ENCODE assay signal across 10 cellular contexts in genomic region chr5:103260951-103261350, GRCh38. TPM values are rescaled to one million over a fixed set of nuclear protein-coding genes. Genes with fewer than 3 reads are reported as not detected.
A peak's percentile ranks its signal among the peaks of the same experiment; 100 is the strongest.
DNase-seq lines count a peak whose midpoint lies in the region; ATAC-seq and TF ChIP-seq lines count a peak whose summit lies in the region.
"Had no signal": no experiment of that assay in that cellular context is flagged by ENCODE, and none has a peak within 500 bp of the region (broad histone marks: within the 10 kb centered on the region; RNA-seq: fewer than 3 reads in every experiment).

No MANE protein-coding gene starts in this region.

- no peak overlapping the region for H2AFZ ChIP-seq in GM23338
- no peak overlapping the region for H2AFZ ChIP-seq in KMS-11 (ENCODE audit: low read depth)

- POLR2A ChIA-PET in activated CD4-positive, alpha-beta T cell treated with anti-CD3 and anti-CD28 coated beads, Interleukin-2, amount 10 ng/mL, durations not matched to agents 7 days and 5 days (lab: Charles Lee) = no interaction called here

- H3K9me3 ChIP-seq in MG63 = no peaks in the 10 kb centered on the region
- H3K9me3 ChIP-seq: SJSA1 had no signal

- no peak overlapping the region for H3K27ac ChIP-seq in GM23338 (ENCODE audit: low read depth)
- H3K27ac ChIP-seq in KMS-11 = peak overlapping the region; percentile 8; the same call in 1 of the 2 replicates
- H3K27ac ChIP-seq: SJSA1 had no signal

- CTCF ChIA-PET in activated CD4-positive, alpha-beta T cell treated with anti-CD3 and anti-CD28 coated beads, Interleukin-2, amount 10 ng/mL, durations not matched to agents 7 days and 5 days (lab: Charles Lee) = interaction anchor here (1.0 to 1.8 kb wide), 2 partner anchors 13 to 581 kb away, joined by 3 to 10 read pairs; no protein-coding TSS in a partner anchor

- peaks cover 31% of the 10 kb centered on the region for H3K4me1 ChIP-seq in GM23338 (ENCODE audit: insufficient read depth)
- peaks cover 31% of the 10 kb centered on the region for H3K4me1 ChIP-seq in KMS-11 (ENCODE audit: low read depth, poor library complexity, severe bottlenecking)

- peaks cover 13% of the 10 kb centered on the region for H4K20me1 ChIP-seq in GM23338 (replicated peaks; ENCODE audit: insufficient read depth)
- peaks cover 5% of the 10 kb centered on the region; the same call in 1 of the 2 replicates for H4K20me1 ChIP-seq in KMS-11 (ENCODE audit: insufficient read depth)

- peak overlapping the region; percentile 85 for H3K4me2 ChIP-seq in GM23338
- peak overlapping the region; percentile 85 for H3K4me2 ChIP-seq in KMS-11

- peak overlapping the region; percentile 13 for H3K4me3 Mint-ChIP-seq in activated CD4-positive, alpha-beta T cell treated with anti-CD3 and anti-CD28 coated beads, Interleukin-2, amount 10 ng/mL, durations not matched to agents 7 days and 5 days
- H3K4me3 Mint-ChIP-seq in GM23338 = peak overlapping the region; percentile 56
- H3K4me3 Mint-ChIP-seq in osteocyte (ENCODE audit: unreplicated experiment) = peak overlapping the region; percentile 8

- no peak for DNase-seq in activated CD4-positive, alpha-beta T cell treated with anti-CD3 and anti-CD28 coated beads, Interleukin-2, amount 10 ng/mL, durations not matched to agents 7 days and 5 days
- no peak for DNase-seq in activated CD4-positive, alpha-beta T cell treated with anti-CD3 and anti-CD28 coated beads for 48 hours
- DNase-seq in GM23338 (ENCODE audit: low spot score) (no peak), osteocyte (ENCODE audit: extremely low spot score, unreplicated experiment) (no peak), MG63 (no peak), NCI-H524 treated with DMSO at 0.1 percent for 48 hours (lab: John Stamatoyannopoulos, UW) (no peak), NCI-H345 (lab: John Stamatoyannopoulos, UW) (no peak)
- DNase-seq: COR-L47 had no signal

- H3K79me2 ChIP-seq in GM23338 (replicated peaks; ENCODE audit: insufficient read depth) (peaks cover 65% of the 10 kb centered on the region), KMS-11 (ENCODE audit: insufficient read depth, low read depth) (peaks cover 63% of the 10 kb centered on the region)

- TF ChIP-seq CTCF in GM23338 (conservative IDR thresholded peaks at IDR 0.05; ENCODE audit: low read depth in 2 of 2) (no peak), KMS-11 (conservative IDR thresholded peaks at IDR 0.05; ENCODE audit: low read depth, low read length) (no peak), osteocyte (IDR thresholded peaks at IDR 0.05) (no peak)

- H3K27me3 Mint-ChIP-seq in activated CD4-positive, alpha-beta T cell treated with anti-CD3 and anti-CD28 coated beads, Interleukin-2, amount 10 ng/mL, durations not matched to agents 7 days and 5 days = peaks cover 7% of the 10 kb centered on the region
- no peaks in the 10 kb centered on the region for H3K27me3 Mint-ChIP-seq in GM23338 (ENCODE audit: insufficient read depth, low read depth, poor library complexity)
- H3K27me3 Mint-ChIP-seq in osteocyte (ENCODE audit: unreplicated experiment) = no peaks in the 10 kb centered on the region

- H3K9me3 Mint-ChIP-seq in activated CD4-positive, alpha-beta T cell treated with anti-CD3 and anti-CD28 coated beads, Interleukin-2, amount 10 ng/mL, durations not matched to agents 7 days and 5 days = no peaks in the 10 kb centered on the region
- H3K9me3 Mint-ChIP-seq in GM23338 (no peaks in the 10 kb centered on the region), osteocyte (ENCODE audit: unreplicated experiment) (no peaks in the 10 kb centered on the region)

- no peaks in the 10 kb centered on the region for H3K36me3 ChIP-seq in GM23338 (ENCODE audit: insufficient read depth)
- H3K36me3 ChIP-seq in KMS-11 (ENCODE audit: insufficient read depth) = no peaks in the 10 kb centered on the region
- H3K36me3 ChIP-seq in MG63 = peaks cover 4% of the 10 kb centered on the region

- H3K27me3 ChIP-seq in GM23338 (ENCODE audit: insufficient read depth) (no peaks in the 10 kb centered on the region), KMS-11 (ENCODE audit: insufficient read depth, low read depth) (no peaks in the 10 kb centered on the region), MG63 (no peaks in the 10 kb centered on the region)

- no peaks in the 10 kb centered on the region for H3F3A ChIP-seq in GM23338 (replicated peaks; ENCODE audit: low read depth)

- ATAC-seq in GM23338 = no peak

- peak overlapping the region; percentile 84 for H3K4me3 ChIP-seq in GM23338
- no peak overlapping the region for H3K4me3 ChIP-seq in KMS-11 (IDR thresholded peaks at IDR 0.05; ENCODE audit: insufficient read depth, low read depth, low read length)
- H3K4me3 ChIP-seq in MG63 = no peak overlapping the region; the same call in 1 of the 2 replicates

- peak overlapping the region; percentile 92 for H3K9ac ChIP-seq in KMS-11

- peaks cover 5% of the 10 kb centered on the region for H3K36me3 Mint-ChIP-seq in activated CD4-positive, alpha-beta T cell treated with anti-CD3 and anti-CD28 coated beads, Interleukin-2, amount 10 ng/mL, durations not matched to agents 7 days and 5 days (ENCODE audit: low read depth)
- H3K36me3 Mint-ChIP-seq in GM23338 (ENCODE audit: low read depth) (no peaks in the 10 kb centered on the region), osteocyte (ENCODE audit: unreplicated experiment) (no peaks in the 10 kb centered on the region)

- peaks cover 30% of the 10 kb centered on the region for H3K4me1 Mint-ChIP-seq in activated CD4-positive, alpha-beta T cell treated with anti-CD3 and anti-CD28 coated beads, Interleukin-2, amount 10 ng/mL, durations not matched to agents 7 days and 5 days
- peaks cover 42% of the 10 kb centered on the region for H3K4me1 Mint-ChIP-seq in GM23338
- H3K4me1 Mint-ChIP-seq in osteocyte (ENCODE audit: unreplicated experiment) = peaks cover 28% of the 10 kb centered on the region

- no peaks in the 10 kb centered on the region for H3K9me2 ChIP-seq in GM23338 (ENCODE audit: insufficient read depth)

- no peak overlapping the region for H3K27ac Mint-ChIP-seq in activated CD4-positive, alpha-beta T cell treated with anti-CD3 and anti-CD28 coated beads, Interleukin-2, amount 10 ng/mL, durations not matched to agents 7 days and 5 days
- H3K27ac Mint-ChIP-seq in GM23338 = no peak overlapping the region
- no peak overlapping the region for H3K27ac Mint-ChIP-seq in osteocyte (ENCODE audit: unreplicated experiment)

TF ChIP-seq in GM23338, 12 proteins besides CTCF, POLR2A, EP300 and RAD21 (continues in another document):
- no peak for TF ChIP-seq STAT1 (IDR thresholded peaks at IDR 0.05; ENCODE audit: unreplicated experiment)
- no peak for TF ChIP-seq EZH2phosphoT487 (IDR thresholded peaks at IDR 0.05; ENCODE audit: unreplicated experiment)

RNA-seq across cellular contexts. Expression of gene MACIR, which starts 2.4 kb away (rescaled TPM):
- 1 to 10 TPM; 8.2 to 9.0 TPM for total RNA-seq in activated CD4-positive, alpha-beta T cell treated with anti-CD3 and anti-CD28 coated beads, Interleukin-2, amount 10 ng/mL, durations not matched to agents 7 days and 5 days
- total RNA-seq in GM23338 (2014; rRNA removed; shearing (Covaris generic)) = 26.4 and 27.6 TPM in 2 replicates
- polyA plus RNA-seq in GM23338 (2016; fragmentation: Nextera tagmentation; extraction: Ambion mirVana) = 11.7 and 13.4 TPM in 2 replicates
- total RNA-seq in osteocyte = 7.7 and 8.4 TPM in 2 replicates
- total RNA-seq in MG63 (2014; rRNA removed; shearing (Covaris generic); ENCODE audit: low replicate concordance) = 30.9 and 32.2 TPM in 2 replicates
